In genomic region chr10:492896-493295, GRCh38 we compare ENCODE assay signal across 22 cellular contexts.
DNase-seq lines count a peak whose midpoint lies in the region; ATAC-seq and TF ChIP-seq lines count a peak whose summit lies in the region.
"Had no signal": no experiment of that assay in that cellular context is flagged by ENCODE, and none has a peak within 500 bp of the region (broad histone marks: within the 10 kb centered on the region; RNA-seq: fewer than 3 reads in every experiment).

No MANE protein-coding gene starts in this region.

- 47 to 59% methylated on average over 7 to 8 of the region's 10 CpGs for WGBS in gastroesophageal sphincter (ENCODE audit: low coverage in 1 of 2), 2 donors

- H3K27me3 ChIP-seq in RWPE2 (ENCODE audit: insufficient read depth, poor library complexity, severe bottlenecking) (no peaks in the 10 kb centered on the region), gastroesophageal sphincter (no peaks in the 10 kb centered on the region), neural progenitor cell (no peaks in the 10 kb centered on the region), stomach smooth muscle (ENCODE audit: control insufficient read depth in 1 of 2, insufficient read depth in 2 of 2, low read length in 2 of 2) (no peaks in the 10 kb centered on the region), PC-9 (ENCODE audit: insufficient read depth, low read depth) (peaks cover 77% of the 10 kb centered on the region)
- H3K27me3 ChIP-seq: Peyer's patch, SJCRH30 had no signal

- H3K9ac ChIP-seq in neural progenitor cell: no peak overlapping the region
- H3K9ac ChIP-seq in stomach smooth muscle (ENCODE audit: low read length in 2 of 2): peak overlapping the region in 1 of 2 donors; percentile 77

- TF ChIP-seq EP300 in gastroesophageal sphincter (IDR thresholded peaks at IDR 0.05): no peak

- ATAC-seq in RWPE2 (ENCODE audit: low read depth) (no peak), gastroesophageal sphincter (no peak)

- peaks cover 7% of the 10 kb centered on the region for H3K9me3 Mint-ChIP-seq in neural progenitor cell

- H3K4me2 ChIP-seq in neural progenitor cell: peak overlapping the region; percentile 17
- no peak overlapping the region for H3K4me2 ChIP-seq in PC-9

- TF ChIP-seq CTCF in RWPE2 (IDR thresholded peaks at IDR 0.05; ENCODE audit: poor library complexity, severe bottlenecking) (no peak), gastroesophageal sphincter (IDR thresholded peaks at IDR 0.05) (no peak), neural progenitor cell (IDR thresholded peaks at IDR 0.05) (no peak), PC-9 (conservative IDR thresholded peaks at IDR 0.05) (no peak)

- H3K27ac Mint-ChIP-seq in neural progenitor cell: peak overlapping the region; percentile 43

- H2AFZ ChIP-seq in neural progenitor cell (replicated peaks): no peak overlapping the region
- no peak overlapping the region for H2AFZ ChIP-seq in PC-9

- H3K36me3 ChIP-seq in RWPE2 (ENCODE audit: low read depth) (no peaks in the 10 kb centered on the region), gastroesophageal sphincter (no peaks in the 10 kb centered on the region), neural progenitor cell (no peaks in the 10 kb centered on the region), stomach smooth muscle (ENCODE audit: control insufficient read depth in 2 of 2, insufficient read depth in 2 of 2, low read length in 2 of 2) (no peaks in the 10 kb centered on the region), PC-9 (ENCODE audit: low read depth) (no peaks in the 10 kb centered on the region)
- H3K36me3 ChIP-seq: Peyer's patch, SJCRH30 had no signal

- intact Hi-C loops in PC-9 (cut with micrococcal nuclease; ENCODE audit: unreplicated experiment): no loop called here

- peaks cover 31% of the 10 kb centered on the region for H3K79me2 ChIP-seq in neural progenitor cell (ENCODE audit: low read depth)
- no peaks in the 10 kb centered on the region for H3K79me2 ChIP-seq in PC-9 (ENCODE audit: low read depth)

- no peak overlapping the region for H3K4me3 ChIP-seq in RWPE2 (ENCODE audit: severe bottlenecking)
- no peak overlapping the region for H3K4me3 ChIP-seq in gastroesophageal sphincter
- no peak overlapping the region for H3K4me3 ChIP-seq in neural progenitor cell
- H3K4me3 ChIP-seq in stomach smooth muscle (ENCODE audit: low read length in 2 of 2): no peak overlapping the region
- H3K4me3 ChIP-seq in PC-9: no peak overlapping the region
- H3K4me3 ChIP-seq: Peyer's patch, SJCRH30 had no signal

- no peak overlapping the region for H3K27ac ChIP-seq in RWPE2 (ENCODE audit: poor library complexity, severe bottlenecking)
- peak overlapping the region; percentile 87 to 93 (median 90) for H3K27ac ChIP-seq in gastroesophageal sphincter
- no peak overlapping the region for H3K27ac ChIP-seq in neural progenitor cell
- peak overlapping the region; percentile 99 for H3K27ac ChIP-seq in stomach smooth muscle (ENCODE audit: low read length)
- no peak overlapping the region for H3K27ac ChIP-seq in PC-9
- H3K27ac ChIP-seq: C4-2B, SJCRH30 had no signal

- H3K4me1 Mint-ChIP-seq in neural progenitor cell: peaks cover 40% of the 10 kb centered on the region

- H3F3A ChIP-seq in neural progenitor cell (ENCODE audit: low read depth) (no peaks in the 10 kb centered on the region), PC-9 (ENCODE audit: insufficient read depth, low read depth) (no peaks in the 10 kb centered on the region)

- H3K9me3 ChIP-seq in RWPE2 (ENCODE audit: severe bottlenecking) (no peaks in the 10 kb centered on the region), gastroesophageal sphincter (no peaks in the 10 kb centered on the region), neural progenitor cell (ENCODE audit: low read depth) (no peaks in the 10 kb centered on the region), stomach smooth muscle (ENCODE audit: control insufficient read depth in 2 of 2, low read length in 2 of 2) (no peaks in the 10 kb centered on the region), PC-9 (ENCODE audit: insufficient read depth, low read depth) (no peaks in the 10 kb centered on the region)
- H3K9me3 ChIP-seq: Peyer's patch, SJCRH30 had no signal

- H3K4me1 ChIP-seq in RWPE2 (ENCODE audit: insufficient read depth, poor library complexity, severe bottlenecking) (no peaks in the 10 kb centered on the region), gastroesophageal sphincter (peaks cover 18 to 97% (median 20%) of the 10 kb centered on the region in 3 donors), neural progenitor cell (peaks cover 28% of the 10 kb centered on the region), stomach smooth muscle (ENCODE audit: control insufficient read depth, insufficient read depth, low read length) (peaks cover 70% of the 10 kb centered on the region), PC-9 (replicated peaks; ENCODE audit: insufficient read depth) (no peaks in the 10 kb centered on the region)
- H3K4me1 ChIP-seq: SJCRH30 had no signal

- H4K20me1 ChIP-seq in neural progenitor cell (ENCODE audit: low read depth): peaks cover 61% of the 10 kb centered on the region
- no peaks in the 10 kb centered on the region for H4K20me1 ChIP-seq in PC-9 (ENCODE audit: insufficient read depth)

- H3K9me2 ChIP-seq in PC-9 (ENCODE audit: insufficient read depth): no peaks in the 10 kb centered on the region

- BruUV-seq in PC-9 (replicated peaks; lab: Mats Ljungman, UMichigan): no TSS peak

- H3K27me3 Mint-ChIP-seq in neural progenitor cell (ENCODE audit: insufficient read depth, low read depth): peaks cover under 1% of the 10 kb centered on the region

- DNase-seq in RWPE2 (ENCODE audit: low spot score) (peak; percentile 16), neural progenitor cell (ENCODE audit: low spot score) (no peak), HuH-7 (ENCODE audit: low spot score) (no peak), OCI-M2 (lab: John Stamatoyannopoulos, UW; ENCODE audit: unreplicated experiment) (no peak), PC-9 (no peak), mucosa of gallbladder (ENCODE audit: low spot score) (no peak)
- DNase-seq: AML-193; GOT3; HCEC 1CT; KG1; NCI-H1092; NCI-H1436 treated with DMSO at 0.1 percent for 48 hours; NCI-H1930; NCI-H226; NCI-H510A treated with DMSO at 0.1 percent for 48 hours; NCI-H774; NK-92 treated with Interleukin-12 subunit alpha and Interleukin-12 subunit beta, amount 100 ng/mL, for 24 hours; Peyer's patch; SJCRH30 had no signal

- H3K4me3 Mint-ChIP-seq in neural progenitor cell: peak overlapping the region; percentile 36

- CTCF ChIA-PET in PC-9 (lab: Charles Lee): no interaction called here

- TF ChIP-seq POLR2A in gastroesophageal sphincter (IDR thresholded peaks at IDR 0.05): no peak

- H3K36me3 Mint-ChIP-seq in neural progenitor cell: peaks cover 8% of the 10 kb centered on the region

- POLR2A ChIA-PET in PC-9 (lab: Charles Lee; ENCODE audit: unreplicated experiment): no interaction called here

Comparison
In these comparisons a context has a peak if more than half of its experiments do, and no peak if none do; other contexts are left out.
1. H3K27ac ChIP-seq: peak in gastroesophageal sphincter (4 of 4) and stomach smooth muscle (single experiment); none in RWPE2 (single experiment), neural progenitor cell (single experiment) and PC-9 (single experiment).